In the genomic region with DNA sequence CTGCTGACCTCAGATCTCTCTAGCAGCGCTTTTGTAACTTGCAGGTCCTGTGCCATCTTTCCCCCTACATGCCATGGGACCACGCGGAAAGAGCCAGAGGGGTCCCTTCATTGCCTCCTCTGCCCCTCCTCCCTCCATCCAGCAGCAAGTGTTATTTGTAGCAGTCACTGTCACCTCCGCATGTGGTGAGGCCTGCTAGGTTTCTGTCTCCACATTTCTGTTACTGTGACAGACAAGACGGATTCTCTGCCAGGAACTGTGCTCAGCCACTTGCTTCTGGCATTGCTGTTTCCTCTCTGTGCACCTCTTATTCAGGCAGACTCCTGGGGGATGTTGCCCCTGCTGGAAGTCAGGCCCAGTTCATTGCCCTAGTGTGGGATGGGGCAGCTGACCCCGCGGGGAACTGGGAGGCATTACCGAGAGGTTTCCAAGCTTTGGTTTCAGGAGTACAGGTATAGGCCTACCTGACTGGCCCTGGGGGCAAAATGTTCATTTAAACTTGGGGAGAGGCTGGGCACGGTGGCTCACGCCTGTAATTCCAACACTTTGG, we compare ENCODE assay signal across 15 cellular contexts.
"Had no signal": no experiment of that assay in that cellular context is flagged by ENCODE, and none has a peak within 500 bp of the region (broad histone marks: within the 10 kb centered on the region; RNA-seq: fewer than 3 reads in every experiment).

No MANE protein-coding gene starts in this region.

- H3K27me3 Mint-ChIP-seq: activated naive CD8-positive, alpha-beta T cell had no signal

- H3K9me3 ChIP-seq: neutrophil, prostate gland, sigmoid colon, upper lobe of left lung had no signal

- H3K9me3 Mint-ChIP-seq: stimulated activated naive B cell treated with anti-CD40 and anti-IgM and Interleukin-4, amounts not matched to agents 10 μg/mL and 1 μg/mL and 100 μg/mL, for 72 hours had no signal

- H3K4me1 ChIP-seq: foreskin keratinocyte, prostate gland, sigmoid colon, upper lobe of left lung had no signal

- ATAC-seq: foreskin keratinocyte, T-helper 17 cell had no signal

- DNase-seq: activated CD4-positive, alpha-beta T cell treated with anti-CD3 and anti-CD28 coated beads, Interleukin-2, amount 50 U/mL, for 1 hour; activated CD4-positive, CD25-positive, alpha-beta regulatory T cell; activated effector memory CD4-positive, alpha-beta T cell treated with Interleukin-2 at 50 U/mL for 16 hours; amygdala; sigmoid colon; stimulated activated CD4-positive, alpha-beta T cell treated with anti-CD3 and anti-CD28 coated beads, Interleukin-2, amount 100 ng/mL, for 24 hours; stimulated activated naive B cell treated with anti-CD40 and anti-IgM and Interleukin-4, amounts not matched to agents 10 μg/mL and 1 μg/mL and 100 μg/mL, for 72 hours; T-helper 17 cell; upper lobe of left lung had no signal

- H3K27me3 ChIP-seq: foreskin keratinocyte, neutrophil, sigmoid colon, upper lobe of left lung had no signal

- H3K27ac Mint-ChIP-seq: activated naive CD8-positive, alpha-beta T cell; stimulated activated naive B cell treated with anti-CD40 and anti-IgM and Interleukin-4, amounts not matched to agents 10 μg/mL and 1 μg/mL and 100 μg/mL, for 72 hours; T-helper 17 cell had no signal

- FAIRE-seq: endometrium, keratinocyte had no signal

- H3K36me3 Mint-ChIP-seq: activated naive CD8-positive, alpha-beta T cell; stimulated activated naive B cell treated with anti-CD40 and anti-IgM and Interleukin-4, amounts not matched to agents 10 μg/mL and 1 μg/mL and 100 μg/mL, for 72 hours had no signal

- H3K36me3 ChIP-seq: neutrophil, prostate gland, sigmoid colon, upper lobe of left lung had no signal

- H3K4me3 ChIP-seq: prostate gland, sigmoid colon, upper lobe of left lung had no signal

- H3K4me3 Mint-ChIP-seq: activated naive CD8-positive, alpha-beta T cell; stimulated activated naive B cell treated with anti-CD40 and anti-IgM and Interleukin-4, amounts not matched to agents 10 μg/mL and 1 μg/mL and 100 μg/mL, for 72 hours; T-helper 17 cell had no signal

- H3K27ac ChIP-seq: foreskin keratinocyte, neutrophil, prostate gland, sigmoid colon, upper lobe of left lung had no signal
